23 cellular contexts compared by ENCODE assay signal in the genomic region with DNA sequence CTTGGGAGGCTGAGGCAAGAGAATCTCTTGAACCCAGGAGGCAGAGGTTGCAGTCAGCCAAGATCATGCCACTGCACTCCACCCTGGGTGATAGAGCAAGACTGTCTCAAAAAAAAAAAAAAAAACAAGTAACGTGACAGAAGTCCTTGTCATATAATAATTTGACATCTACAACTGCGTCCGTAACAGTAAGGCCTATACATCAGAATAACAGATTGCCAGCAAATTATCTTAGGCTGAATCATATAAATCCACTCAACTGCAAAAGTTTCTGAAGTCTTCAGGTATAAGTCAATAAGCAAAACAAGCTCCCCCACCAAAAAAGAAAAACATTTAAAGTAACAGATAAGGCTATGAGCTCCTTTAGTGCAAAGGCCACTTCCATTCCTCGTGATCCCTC.
"Had no signal": no experiment of that assay in that cellular context is flagged by ENCODE, and none has a peak within 500 bp of the region (broad histone marks: within the 10 kb centered on the region; RNA-seq: fewer than 3 reads in every experiment).

No MANE protein-coding gene starts in this region.

- H3K4me3 Mint-ChIP-seq: activated CD4-positive, alpha-beta memory T cell treated with anti-CD3 and anti-CD28 coated beads, Interleukin-2, amount 10 ng/mL, durations not matched to agents 7 days and 5 days; activated naive CD8-positive, alpha-beta T cell treated with anti-CD3 and anti-CD28 coated beads, Interleukin-2, amount 10 ng/mL, durations not matched to agents 7 days and 5 days; mesothelial cell of epicardium; T-helper 17 cell had no signal

- ATAC-seq: heart left ventricle; left lung; naive thymus-derived CD8-positive, alpha-beta T cell; pancreas; right cardiac atrium; T-helper 17 cell had no signal

- H3K4me3 ChIP-seq: cardiac muscle cell, heart left ventricle, left lung, lung, pancreas, stomach, suprapubic skin, tibial nerve, uterus had no signal

- H3K4me1 ChIP-seq: uterus had no signal

- H3K27ac Mint-ChIP-seq: activated CD4-positive, alpha-beta memory T cell treated with anti-CD3 and anti-CD28 coated beads, Interleukin-2, amount 10 ng/mL, durations not matched to agents 7 days and 5 days; activated naive CD8-positive, alpha-beta T cell treated with anti-CD3 and anti-CD28 coated beads, Interleukin-2, amount 10 ng/mL, durations not matched to agents 7 days and 5 days; activated T-helper 2 cell treated with anti-CD3 and anti-CD28 coated beads, Interferon-gamma antibody, Interleukin-2, Interleukin-4, amounts not matched to agents 10 μg/mL and 5 μg/mL and 100 μg/mL, durations not matched to agents 14 hours and 24 hours and 36 hours; mesothelial cell of epicardium; T-helper 17 cell had no signal

- FAIRE-seq: pancreas had no signal

- H3K36me3 ChIP-seq: cardiac muscle cell, heart left ventricle, left lung, pancreas, stomach, suprapubic skin, tibial nerve, uterus had no signal

- H3K9me3 Mint-ChIP-seq: activated CD4-positive, alpha-beta memory T cell treated with anti-CD3 and anti-CD28 coated beads, Interleukin-2, amount 10 ng/mL, durations not matched to agents 7 days and 5 days; activated naive CD8-positive, alpha-beta T cell treated with anti-CD3 and anti-CD28 coated beads, Interleukin-2, amount 10 ng/mL, durations not matched to agents 7 days and 5 days; activated T-helper 2 cell treated with anti-CD3 and anti-CD28 coated beads, Interferon-gamma antibody, Interleukin-2, Interleukin-4, amounts not matched to agents 10 μg/mL and 5 μg/mL and 100 μg/mL, durations not matched to agents 14 hours and 24 hours and 36 hours; mesothelial cell of epicardium; naive thymus-derived CD8-positive, alpha-beta T cell had no signal

- H3K9me3 ChIP-seq: heart left ventricle, left lung, pancreas, stomach, suprapubic skin, tibial nerve, uterus had no signal

- DNase-seq: activated CD4-positive, alpha-beta memory T cell treated with anti-CD3 and anti-CD28 coated beads, Interleukin-2, amount 10 ng/mL, durations not matched to agents 7 days and 5 days; activated CD4-positive, alpha-beta T cell treated with anti-CD3 and anti-CD28 coated beads for 48 hours; activated CD4-positive, CD25-positive, alpha-beta regulatory T cell; activated naive CD4-positive, alpha-beta T cell treated with Interleukin-2 at 50 U/mL for 16 hours; activated naive CD8-positive, alpha-beta T cell treated with anti-CD3 and anti-CD28 coated beads, Interleukin-2, amount 10 ng/mL, durations not matched to agents 7 days and 5 days; amygdala; heart left ventricle; kidney glomerular epithelial cell; left lung; naive thymus-derived CD8-positive, alpha-beta T cell; pancreas; right cardiac atrium; stimulated activated CD4-positive, alpha-beta T cell treated with anti-CD3 and anti-CD28 coated beads, Interleukin-4, amount 100 ng/mL, for 24 hours; stomach; SW 1271; T-helper 17 cell; uterus had no signal

- H3K27ac ChIP-seq: cardiac muscle cell, heart left ventricle, left lung, pancreas, stomach, suprapubic skin, tibial nerve, uterus had no signal

- H3K27me3 Mint-ChIP-seq: activated CD4-positive, alpha-beta memory T cell treated with anti-CD3 and anti-CD28 coated beads, Interleukin-2, amount 10 ng/mL, durations not matched to agents 7 days and 5 days; activated naive CD8-positive, alpha-beta T cell treated with anti-CD3 and anti-CD28 coated beads, Interleukin-2, amount 10 ng/mL, durations not matched to agents 7 days and 5 days; naive thymus-derived CD8-positive, alpha-beta T cell; T-helper 17 cell had no signal

- H3K27me3 ChIP-seq: cardiac muscle cell, heart left ventricle, left lung, pancreas, stomach, suprapubic skin, tibial nerve, uterus had no signal
